27 cellular contexts compared by ENCODE assay signal in the genomic region with DNA sequence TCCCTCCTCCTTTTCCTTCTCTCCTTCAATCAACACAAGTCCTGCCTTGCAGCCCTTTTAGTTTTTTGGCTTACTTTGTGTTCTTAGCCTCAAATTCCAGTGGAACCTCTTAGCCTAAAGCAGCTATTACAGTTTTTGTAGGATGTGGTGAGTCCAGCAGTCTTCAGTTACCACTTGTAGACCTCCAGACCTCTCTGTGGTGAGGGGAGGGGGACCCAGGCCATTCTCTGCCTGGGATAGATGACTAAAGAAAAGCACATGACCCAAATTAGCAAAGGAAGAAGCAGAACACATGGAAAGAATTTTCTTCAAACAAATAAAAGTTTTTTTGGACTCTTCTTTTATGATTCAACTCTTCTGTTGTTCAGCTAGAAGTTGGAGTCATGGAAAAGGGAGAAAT.
"Had no signal": no experiment of that assay in that cellular context is flagged by ENCODE, and none has a peak within 500 bp of the region (broad histone marks: within the 10 kb centered on the region; RNA-seq: fewer than 3 reads in every experiment).

No MANE protein-coding gene starts in this region.

- H3K4me1 Mint-ChIP-seq: activated naive CD8-positive, alpha-beta T cell treated with anti-CD3 and anti-CD28 coated beads, Interleukin-2, amount 10 ng/mL, durations not matched to agents 7 days and 5 days; activated T-helper 17 cell treated with anti-CD3 and anti-CD28 coated beads, Interleukin-2, amount 50 U/mL, for 72 hours; brain; stimulated activated naive CD8-positive, alpha-beta T cell treated with anti-CD3 and anti-CD28 coated beads, Interleukin-15, amount 100 ng/mL, for 72 hours had no signal

- H3K27ac ChIP-seq: gastroesophageal sphincter, neutrophil, ovary, prostate gland, right atrium auricular region, suprapubic skin, tibial nerve, uterus had no signal

- H3K9me3 Mint-ChIP-seq: dendritic cell treated with granulocyte-macrophage colony-stimulating factor and Interleukin-4, amounts not matched to agents 40 ng/mL and 50 ng/mL, for 4 days; nephron had no signal

- H3K27me3 Mint-ChIP-seq: activated naive CD8-positive, alpha-beta T cell treated with anti-CD3 and anti-CD28 coated beads, Interleukin-2, amount 10 ng/mL, durations not matched to agents 7 days and 5 days; activated T-cell treated with anti-CD3 and anti-CD28 coated beads, Interleukin-2, amount 50 U/mL, for 24 hours; activated T-helper 17 cell treated with anti-CD3 and anti-CD28 coated beads, Interleukin-2, amount 50 U/mL, for 72 hours; dendritic cell treated with granulocyte-macrophage colony-stimulating factor and Interleukin-4, amounts not matched to agents 40 ng/mL and 50 ng/mL, for 4 days; stimulated activated naive CD8-positive, alpha-beta T cell treated with anti-CD3 and anti-CD28 coated beads, Interleukin-15, amount 100 ng/mL, for 72 hours had no signal

- DNase-seq: activated CD4-positive, alpha-beta T cell treated with anti-CD3 and anti-CD28 coated beads, Interleukin-2, amount 50 U/mL, for 4 hours; activated CD8-positive, alpha-beta memory T cell treated with anti-CD3 and anti-CD28 coated beads for 24 hours; activated CD8-positive, alpha-beta memory T cell treated with anti-CD3 and anti-CD28 coated beads, Interleukin-2, amount 50 U/mL, for 4 hours; activated naive CD4-positive, alpha-beta T cell; activated naive CD8-positive, alpha-beta T cell treated with anti-CD3 and anti-CD28 coated beads, Interleukin-2, amount 10 ng/mL, durations not matched to agents 7 days and 5 days; activated T-cell treated with anti-CD3 and anti-CD28 coated beads, Interleukin-2, amount 50 U/mL, for 24 hours; amniotic stem cell; effector CD4-positive, alpha-beta T cell; head of caudate nucleus; hypothalamus; left cardiac atrium; ovary; stimulated activated CD4-positive, alpha-beta T cell treated with anti-CD3 and anti-CD28 coated beads, Interleukin-12 subunit alpha, Interleukin-12 subunit beta, amount 100 ng/mL, for 4 hours; stimulated activated CD4-positive, alpha-beta T cell treated with anti-CD3 and anti-CD28 coated beads, Interleukin-1b, Interleukin-23, amount 100 ng/mL, for 48 hours; stimulated activated naive CD8-positive, alpha-beta T cell treated with anti-CD3 and anti-CD28 coated beads, Interleukin-15, amount 100 ng/mL, for 72 hours; T-helper 1 cell; uterus had no signal

- ATAC-seq: activated T-helper 17 cell treated with anti-CD3 and anti-CD28 coated beads, Interleukin-2, amount 50 U/mL, for 72 hours; gastroesophageal sphincter; left cardiac atrium; stimulated activated naive CD8-positive, alpha-beta T cell treated with anti-CD3 and anti-CD28 coated beads, Interleukin-15, amount 100 ng/mL, for 72 hours had no signal

- H3K4me3 Mint-ChIP-seq: activated naive CD8-positive, alpha-beta T cell treated with anti-CD3 and anti-CD28 coated beads, Interleukin-2, amount 10 ng/mL, durations not matched to agents 7 days and 5 days; activated T-cell treated with anti-CD3 and anti-CD28 coated beads, Interleukin-2, amount 50 U/mL, for 24 hours; activated T-helper 17 cell treated with anti-CD3 and anti-CD28 coated beads, Interleukin-2, amount 50 U/mL, for 72 hours; brain; dendritic cell treated with granulocyte-macrophage colony-stimulating factor and Interleukin-4, amounts not matched to agents 40 ng/mL and 50 ng/mL, for 4 days; nephron; stimulated activated naive CD8-positive, alpha-beta T cell treated with anti-CD3 and anti-CD28 coated beads, Interleukin-15, amount 100 ng/mL, for 72 hours had no signal

- H3K36me3 Mint-ChIP-seq: activated naive CD8-positive, alpha-beta T cell treated with anti-CD3 and anti-CD28 coated beads, Interleukin-2, amount 10 ng/mL, durations not matched to agents 7 days and 5 days; brain had no signal

- H3K36me3 ChIP-seq: gastroesophageal sphincter, neutrophil, ovary, prostate gland, right atrium auricular region, suprapubic skin, tibial nerve, uterus had no signal

- H3K4me3 ChIP-seq: gastroesophageal sphincter, ovary, prostate gland, right atrium auricular region, suprapubic skin, tibial nerve, uterus had no signal

- H3K4me1 ChIP-seq: gastroesophageal sphincter, prostate gland, right atrium auricular region, suprapubic skin had no signal

- H3K27me3 ChIP-seq: gastroesophageal sphincter, neutrophil, ovary, right atrium auricular region, suprapubic skin, tibial nerve, uterus had no signal

- H3K27ac Mint-ChIP-seq: activated naive CD8-positive, alpha-beta T cell treated with anti-CD3 and anti-CD28 coated beads, Interleukin-2, amount 10 ng/mL, durations not matched to agents 7 days and 5 days; activated T-cell treated with anti-CD3 and anti-CD28 coated beads, Interleukin-2, amount 50 U/mL, for 24 hours; activated T-helper 17 cell treated with anti-CD3 and anti-CD28 coated beads, Interleukin-2, amount 50 U/mL, for 72 hours; dendritic cell treated with granulocyte-macrophage colony-stimulating factor and Interleukin-4, amounts not matched to agents 40 ng/mL and 50 ng/mL, for 4 days; nephron; stimulated activated naive CD8-positive, alpha-beta T cell treated with anti-CD3 and anti-CD28 coated beads, Interleukin-15, amount 100 ng/mL, for 72 hours had no signal

- H3K9me3 ChIP-seq: gastroesophageal sphincter, neutrophil, ovary, prostate gland, right atrium auricular region, suprapubic skin, tibial nerve, uterus had no signal
